In genomic region chr11:58658553-58659080, GRCh38 we compare ENCODE assay signal across 14 cellular contexts. TPM values are rescaled to one million over a fixed set of nuclear protein-coding genes. Genes with fewer than 3 reads are reported as not detected.
DNase-seq lines count a peak whose midpoint lies in the region; ATAC-seq, FAIRE-seq and TF ChIP-seq lines count a peak whose summit lies in the region.
"Had no signal": no experiment of that assay in that cellular context is flagged by ENCODE, and none has a peak within 500 bp of the region (broad histone marks: within the 10 kb centered on the region; RNA-seq: fewer than 3 reads in every experiment).

No MANE protein-coding gene starts in this region.

- H3K27ac ChIP-seq in mesenchymal stem cell (ENCODE audit: low read length, poor library complexity, severe bottlenecking), result no peak overlapping the region

- 74% methylated on average over 3 of the region's 3 CpGs for WGBS in mesenchymal stem cell

- TF ChIP-seq CTCF in Loucy (conservative IDR thresholded peaks at IDR 0.05; ENCODE audit: low read length), result 0 out of 2 replicates have a peak, but pooled peaks have one; percentile 9

- no peaks in the 10 kb centered on the region for H3F3A ChIP-seq in Loucy (ENCODE audit: low read depth)

- H2BK120ac ChIP-seq in mesenchymal stem cell (ENCODE audit: low read depth, low read length), result no peak overlapping the region

- H3K79me1 ChIP-seq in mesenchymal stem cell (replicated peaks; ENCODE audit: low read length, poor library complexity, severe bottlenecking), result no peaks in the 10 kb centered on the region

- no peak for DNase-seq in GM12892 (ENCODE audit: insufficient read length)
- peak; percentile 9 for DNase-seq in amniotic epithelial cell (ENCODE audit: low read depth)
- peak; percentile 33 for DNase-seq in kidney tubule cell (ENCODE audit: low spot score)
- DNase-seq in mesenchymal stem cell, result no peak
- DNase-seq in T-cell, result no peak
- DNase-seq in CD1c-positive myeloid dendritic cell (ENCODE audit: extremely low spot score), result no peak
- DNase-seq: CD4-positive, alpha-beta memory T cell; H7; NCI-H1048; NCI-H1694; NCI-H2107; NCI-H82 had no signal

- no peak for TF ChIP-seq POLR2A in GM12892 (IDR thresholded peaks at IDR 0.05; ENCODE audit: low read depth, low read length)

- H3K36me3 Mint-ChIP-seq in T-cell, result no peaks in the 10 kb centered on the region
- H3K36me3 Mint-ChIP-seq: CD4-positive, alpha-beta memory T cell had no signal

- POLR2A ChIA-PET in T-cell (lab: Charles Lee), result no interaction called here

- no peak overlapping the region for H3K23ac ChIP-seq in mesenchymal stem cell (ENCODE audit: low read length in 2 of 2)

- no peaks in the 10 kb centered on the region for H4K20me1 ChIP-seq in Loucy (ENCODE audit: insufficient read depth, low read length, poor library complexity, severe bottlenecking)

- H3K9me3 Mint-ChIP-seq in T-cell, result no peaks in the 10 kb centered on the region
- H3K9me3 Mint-ChIP-seq: CD4-positive, alpha-beta memory T cell had no signal

- no peaks in the 10 kb centered on the region for H3K9me2 ChIP-seq in Loucy (replicated peaks; ENCODE audit: low read depth, low read length)

- H3K14ac ChIP-seq in mesenchymal stem cell (ENCODE audit: low read length in 2 of 2), result no peak overlapping the region

- no peaks in the 10 kb centered on the region for H3K27me3 ChIP-seq in Loucy (ENCODE audit: insufficient read depth, low read length, poor library complexity, severe bottlenecking)
- H3K27me3 ChIP-seq in mesenchymal stem cell (ENCODE audit: control insufficient read depth in 1 of 2, insufficient read depth in 1 of 2, low read length in 2 of 2), result peaks cover 0 to 3% of the 10 kb centered on the region in 2 experiments

- no peaks in the 10 kb centered on the region for H3K9me3 ChIP-seq in Loucy (ENCODE audit: insufficient read depth, low read depth, low read length)
- H3K9me3 ChIP-seq in mesenchymal stem cell (ENCODE audit: control insufficient read depth, low read length), result no peaks in the 10 kb centered on the region

- H2BK5ac ChIP-seq in mesenchymal stem cell (ENCODE audit: low read depth, low read length, poor library complexity, severe bottlenecking), result no peak overlapping the region

- H2BK12ac ChIP-seq in mesenchymal stem cell (ENCODE audit: low read length in 2 of 2), result no peak overlapping the region

- no peak overlapping the region for H4K8ac ChIP-seq in mesenchymal stem cell (ENCODE audit: low read length)

- H3K4me3 ChIP-seq in Loucy (ENCODE audit: low read length, poor library complexity, severe bottlenecking), result no peak overlapping the region
- no peak overlapping the region for H3K4me3 ChIP-seq in mesenchymal stem cell (ENCODE audit: insufficient read depth in 1 of 2, low read depth in 1 of 2, low read length in 2 of 2)

- H3K4me2 ChIP-seq in Loucy (ENCODE audit: low read depth, low read length, poor library complexity, severe bottlenecking) (no peak overlapping the region), mesenchymal stem cell (ENCODE audit: low read length, poor library complexity, severe bottlenecking) (no peak overlapping the region)

- H3K9ac ChIP-seq in Loucy (ENCODE audit: low read depth, low read length, poor library complexity, severe bottlenecking) (no peak overlapping the region), mesenchymal stem cell (ENCODE audit: low read length) (no peak overlapping the region)

- peaks cover 6% of the 10 kb centered on the region for H3K4me1 ChIP-seq in Loucy (ENCODE audit: insufficient read depth, low read length, poor library complexity, severe bottlenecking)
- H3K4me1 ChIP-seq in mesenchymal stem cell (ENCODE audit: control insufficient read depth, insufficient read depth, low read depth, low read length), result no peaks in the 10 kb centered on the region

- no peak for ATAC-seq in T-cell (replicated peaks in 1 of 4)

- H3K36me3 ChIP-seq in Loucy (ENCODE audit: insufficient read depth, low read length) (no peaks in the 10 kb centered on the region), mesenchymal stem cell (ENCODE audit: control insufficient read depth in 1 of 2, insufficient read depth in 2 of 2, low read depth in 1 of 2, low read length in 2 of 2) (no peaks in the 10 kb centered on the region)

- CTCF ChIA-PET in T-cell (lab: Charles Lee), result no interaction called here

- H3K4ac ChIP-seq in mesenchymal stem cell (ENCODE audit: low read depth in 1 of 2, low read length in 2 of 2), result no peak overlapping the region

- H3K79me2 ChIP-seq in Loucy (ENCODE audit: insufficient read depth, low read length), result no peaks in the 10 kb centered on the region

- H2AFZ ChIP-seq in Loucy (ENCODE audit: low read length) (no peak overlapping the region), mesenchymal stem cell (ENCODE audit: low read depth, low read length) (no peak overlapping the region)

- H2BK15ac ChIP-seq in mesenchymal stem cell (ENCODE audit: low read depth, poor library complexity, severe bottlenecking), result no peak overlapping the region

- peaks cover 4 to 9% (median 5%) of the 10 kb centered on the region in 3 donors for H3K4me1 Mint-ChIP-seq in T-cell

- no peak overlapping the region for H3K27ac Mint-ChIP-seq in T-cell
- H3K27ac Mint-ChIP-seq: B cell; CD4-positive, alpha-beta memory T cell had no signal

- H3K18ac ChIP-seq in mesenchymal stem cell (ENCODE audit: low read depth in 1 of 2, low read length in 2 of 2), result no peak overlapping the region

- H3K4me3 Mint-ChIP-seq in T-cell, result no peak overlapping the region
- H3K4me3 Mint-ChIP-seq: B cell; CD4-positive, alpha-beta memory T cell had no signal

- FAIRE-seq in GM12892 (lab: Jason Lieb, UNC), result peak; percentile 50

- no peak overlapping the region for H4K91ac ChIP-seq in mesenchymal stem cell (ENCODE audit: low read length)

- H3K27me3 Mint-ChIP-seq in T-cell, result peaks cover 14 to 15% of the 10 kb centered on the region in 2 donors

- no peak overlapping the region for H2AK5ac ChIP-seq in mesenchymal stem cell (ENCODE audit: low read length, severe bottlenecking)

RNA-seq across cellular contexts. Expression of gene CNTF, which starts 36.2 kb away (rescaled TPM):
- 0.87 TPM for polyA plus RNA-seq in GM12892 (2012; ENCODE audit: missing spikeins)
- polyA plus RNA-seq in mesenchymal stem cell (2013, experiment 1 of 2), result 0.65 TPM
- 0.51 TPM for polyA plus RNA-seq in mesenchymal stem cell (2013, experiment 2 of 2)
- total RNA-seq in T-cell, result 1 to 10 TPM; 2.4 to 4.3 (median 2.9) TPM

Comparison
In these comparisons a context has a peak if more than half of its experiments do, and no peak if none do; other contexts are left out.
1. DNase-seq: peak in amniotic epithelial cell (single experiment) and kidney tubule cell (single experiment); none in GM12892 (single experiment), mesenchymal stem cell (single experiment), T-cell (0 of 34) and CD1c-positive myeloid dendritic cell (single experiment).